8 cellular contexts compared by ENCODE assay signal in the genomic region with DNA sequence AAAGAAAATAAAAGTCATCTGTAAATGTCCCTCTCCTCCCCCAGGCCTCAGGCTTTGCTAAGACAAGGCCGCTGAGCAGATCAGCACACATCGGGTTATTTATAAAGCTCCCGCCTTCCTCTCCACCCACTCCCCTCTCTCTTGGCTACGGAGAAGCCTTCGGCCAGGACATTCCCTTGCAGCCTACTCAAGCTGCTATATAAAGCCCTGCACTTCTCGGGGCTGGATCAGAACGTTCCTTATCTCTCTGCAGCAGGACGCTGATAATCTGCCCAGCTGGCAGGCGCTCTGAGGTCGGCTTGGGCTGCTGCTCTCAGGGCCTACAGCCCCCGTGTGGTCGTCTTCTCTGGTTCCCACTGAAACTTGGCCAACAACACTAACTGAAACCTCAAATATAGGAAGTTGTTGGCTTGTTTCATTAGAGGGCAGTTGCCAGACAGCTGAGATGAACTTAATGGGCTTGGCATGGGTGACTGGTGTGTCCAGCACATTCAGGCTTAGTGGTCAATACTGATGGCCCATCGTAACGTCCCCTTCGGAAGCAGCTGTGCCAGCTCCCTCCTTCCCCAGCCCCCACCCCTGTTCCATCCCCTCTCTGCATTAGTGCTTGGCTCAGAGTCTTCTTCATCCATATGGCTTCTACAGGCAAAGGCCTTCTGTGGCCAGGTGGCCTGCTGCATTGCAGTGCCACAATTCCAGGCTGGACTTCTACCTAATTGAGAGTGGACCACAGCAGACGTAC.
DNase-seq lines count a peak whose midpoint lies in the region; ATAC-seq and TF ChIP-seq lines count a peak whose summit lies in the region.

No MANE protein-coding gene starts in this region.

- peak overlapping the region; percentile 96 for H3K27ac ChIP-seq in cardiac muscle cell

- H3K27me3 ChIP-seq in BE2C: no peaks in the 10 kb centered on the region
- no peaks in the 10 kb centered on the region for H3K27me3 ChIP-seq in cardiac muscle cell

- ATAC-seq in GM19351 (IDR thresholded peaks at IDR 0.05; ENCODE audit: unreplicated experiment) (peak; percentile 73), HG03342 (IDR thresholded peaks at IDR 0.05; ENCODE audit: unreplicated experiment) (peak; percentile 69)

- H3K36me3 ChIP-seq in BE2C (no peaks in the 10 kb centered on the region), cardiac muscle cell (no peaks in the 10 kb centered on the region)

- H3K9me3 ChIP-seq in BE2C: no peaks in the 10 kb centered on the region
- H3K9me3 ChIP-seq in cardiac muscle cell (ENCODE audit: low read depth): no peaks in the 10 kb centered on the region

- TF ChIP-seq CTCF in BE2C (IDR thresholded peaks at IDR 0.05; ENCODE audit: low read depth, low read length) (peak; percentile 59), cardiac muscle cell (IDR thresholded peaks at IDR 0.05; ENCODE audit: low read depth, low read length) (peak; percentile 54)

- DNase-seq in BE2C: peak; percentile 72
- DNase-seq in UCSD-AML1 (lab: John Stamatoyannopoulos, UW; ENCODE audit: unreplicated experiment): peak; percentile 86
- DNase-seq in cardiac muscle cell (ENCODE audit: low read depth in 1 of 2, low spot score in 1 of 2): peak; percentile 95 to 97
- DNase-seq in retina: peak; percentile 64
- DNase-seq in 8988T: no peak
- no peak for DNase-seq in activated CD4-positive, alpha-beta T cell treated with anti-CD3 and anti-CD28 coated beads, Interleukin-2, amount 50 U/mL, for 1 hour

- 0 out of 2 replicates have a peak overlapping the region, but pooled peaks have one; percentile 1 for H3K4me3 ChIP-seq in BE2C (ENCODE audit: low read depth, low read length)
- H3K4me3 ChIP-seq in cardiac muscle cell: no peak overlapping the region

- peaks cover 19% of the 10 kb centered on the region for H3K4me1 ChIP-seq in BE2C
- H3K4me1 ChIP-seq in cardiac muscle cell (ENCODE audit: low read depth): peaks cover 36% of the 10 kb centered on the region

Comparison
In these comparisons a context has a peak if more than half of its experiments do, and no peak if none do; other contexts are left out.
1. DNase-seq: peak in BE2C (single experiment), UCSD-AML1 (single experiment), cardiac muscle cell (2 of 2) and retina (single experiment); none in 8988T (single experiment) and activated CD4-positive, alpha-beta T cell treated with anti-CD3 and anti-CD28 coated beads, Interleukin-2, amount 50 U/mL, for 1 hour (single experiment).